ENCODE assay signal across 18 cellular contexts in genomic region chr1:3380465-3380864, GRCh38.
"Had no signal": no experiment of that assay in that cellular context is flagged by ENCODE, and none has a peak within 500 bp of the region (broad histone marks: within the 10 kb centered on the region; RNA-seq: fewer than 3 reads in every experiment).

No MANE protein-coding gene starts in this region.

- H3K36me3 ChIP-seq: right atrium auricular region, upper lobe of left lung had no signal

- H3K27ac ChIP-seq: foreskin keratinocyte, right atrium auricular region, skin epidermis, upper lobe of left lung had no signal

- H3K4me1 ChIP-seq: foreskin keratinocyte, right atrium auricular region had no signal

- DNase-seq: activated CD4-positive, alpha-beta T cell treated with anti-CD3 and anti-CD28 coated beads, Interleukin-2, amount 50 U/mL, for 1 hour; activated CD4-positive, CD25-positive, alpha-beta regulatory T cell; activated CD8-positive, alpha-beta memory T cell treated with anti-CD3 and anti-CD28 coated beads for 24 hours; activated naive CD8-positive, alpha-beta T cell treated with anti-CD3 and anti-CD28 coated beads, Interleukin-2, amount 10 ng/mL, durations not matched to agents 7 days and 5 days; anterior cingulate cortex; cerebellar nuclear complex; effector CD8-positive, alpha-beta T cell; foreskin keratinocyte; immature natural killer cell; left colon; mammary epithelial cell; stimulated activated CD4-positive, alpha-beta T cell treated with anti-CD3 and anti-CD28 coated beads, Interleukin-15, amount 100 ng/mL, for 24 hours; stimulated activated CD4-positive, alpha-beta T cell treated with anti-CD3 and anti-CD28 coated beads, Interleukin-4, amount 100 ng/mL, for 24 hours; stimulated activated naive CD4-positive, alpha-beta T cell; substantia nigra had no signal

- H3K4me3 ChIP-seq: right atrium auricular region, skin epidermis, upper lobe of left lung had no signal

- ATAC-seq: foreskin keratinocyte, left colon had no signal

- H3K9me3 ChIP-seq: right atrium auricular region, upper lobe of left lung had no signal

- H3K27me3 ChIP-seq: foreskin keratinocyte, right atrium auricular region, upper lobe of left lung had no signal
